ENCODE assay signal across 11 cellular contexts in genomic region chrX:154043003-154043402, GRCh38. TPM values are rescaled to one million over a fixed set of nuclear protein-coding genes. Genes with fewer than 3 reads are reported as not detected.
DNase-seq lines count a peak whose midpoint lies in the region; ATAC-seq, FAIRE-seq and TF ChIP-seq lines count a peak whose summit lies in the region.
"Had no signal": no experiment of that assay in that cellular context is flagged by ENCODE, and none has a peak within 500 bp of the region (broad histone marks: within the 10 kb centered on the region; RNA-seq: fewer than 3 reads in every experiment).

No MANE protein-coding gene starts in this region.

- peak overlapping the region; percentile 37 for H3K27ac ChIP-seq in astrocyte (ENCODE audit: low read depth, low read length)
- H3K27ac ChIP-seq in vagina = peak overlapping the region; percentile 58
- no peak overlapping the region for H3K27ac ChIP-seq in suprapubic skin

- WGBS in suprapubic skin = 67% methylated on average over 3 of the region's 3 CpGs

- no peak overlapping the region for H3K9ac ChIP-seq in astrocyte (ENCODE audit: low read length)

- H3K4me3 ChIP-seq in astrocyte (ENCODE audit: insufficient read depth, low read depth, low read length) = no peak overlapping the region
- no peak overlapping the region for H3K4me3 ChIP-seq in vagina
- no peak overlapping the region for H3K4me3 ChIP-seq in suprapubic skin

- TF ChIP-seq CTCF in astrocyte (IDR thresholded peaks at IDR 0.05; ENCODE audit: insufficient read depth, low read depth, low read length) (no peak), vagina (IDR thresholded peaks at IDR 0.05) (no peak), suprapubic skin (IDR thresholded peaks at IDR 0.05) (no peak)

- H3K4me1 ChIP-seq in astrocyte (ENCODE audit: insufficient read depth, low read length) (peaks cover 43% of the 10 kb centered on the region), vagina (peaks cover 74% of the 10 kb centered on the region), suprapubic skin (peaks cover 58% of the 10 kb centered on the region)

- no peaks in the 10 kb centered on the region for H3K9me3 ChIP-seq in astrocyte (ENCODE audit: insufficient read depth, low read depth, low read length)
- no peaks in the 10 kb centered on the region for H3K9me3 ChIP-seq in vagina
- H3K9me3 ChIP-seq in suprapubic skin = no peaks in the 10 kb centered on the region

- H3K27me3 ChIP-seq in astrocyte (ENCODE audit: insufficient read depth, low read length) (no peaks in the 10 kb centered on the region), vagina (no peaks in the 10 kb centered on the region), suprapubic skin (no peaks in the 10 kb centered on the region)

- peaks cover 39% of the 10 kb centered on the region for H3K79me2 ChIP-seq in astrocyte (ENCODE audit: insufficient read depth, low read length)

- H3K27me3 Mint-ChIP-seq in astrocyte (ENCODE audit: low read depth, unreplicated experiment) = no peaks in the 10 kb centered on the region

- peak; percentile 90 for FAIRE-seq in astrocyte (lab: Jason Lieb, UNC)

- TF ChIP-seq POLR2A in vagina (IDR thresholded peaks at IDR 0.05) = no peak
- no peak for TF ChIP-seq POLR2A in suprapubic skin (IDR thresholded peaks at IDR 0.05)

- no peak for DNase-seq in Right ventricle myocardium inferior (ENCODE audit: missing footprints)
- no peak for DNase-seq in cardiac septum (ENCODE audit: low spot score)
- DNase-seq in astrocyte (ENCODE audit: low read depth) = peak; percentile 69
- peak; percentile 36 for DNase-seq in hepatic stellate cell (ENCODE audit: low spot score)
- no peak for DNase-seq in vagina (ENCODE audit: extremely low spot score in 2 of 2)
- DNase-seq in OCI-M1 (lab: John Stamatoyannopoulos, UW) = no peak
- DNase-seq in suprapubic skin (ENCODE audit: low spot score in 2 of 2) = no peak
- DNase-seq: activated CD4-positive, alpha-beta T cell treated with anti-CD3 and anti-CD28 coated beads for 48 hours; NCI-H1105; NCI-H82 had no signal

- peaks cover 42% of the 10 kb centered on the region for H3K4me1 Mint-ChIP-seq in astrocyte (ENCODE audit: low read depth, unreplicated experiment)

- H3K36me3 ChIP-seq in astrocyte (ENCODE audit: insufficient read depth, low read length) = no peaks in the 10 kb centered on the region
- H3K36me3 ChIP-seq in vagina = no peaks in the 10 kb centered on the region
- H3K36me3 ChIP-seq in suprapubic skin = no peaks in the 10 kb centered on the region

- H3K4me3 Mint-ChIP-seq in astrocyte (ENCODE audit: unreplicated experiment) = no peak overlapping the region

- H3K4me2 ChIP-seq in astrocyte (ENCODE audit: low read length) = peak overlapping the region; percentile 13

- ATAC-seq in Right ventricle myocardium inferior (peak; percentile 58), GM19467 (IDR thresholded peaks at IDR 0.05; ENCODE audit: unreplicated experiment) (no peak)

- H3K27ac Mint-ChIP-seq in astrocyte (ENCODE audit: unreplicated experiment) = no peak overlapping the region

- no peak overlapping the region for H2AFZ ChIP-seq in astrocyte (ENCODE audit: low read depth, low read length)

- H3K36me3 Mint-ChIP-seq in astrocyte (ENCODE audit: low read depth, unreplicated experiment) = peaks cover 6% of the 10 kb centered on the region

- intact Hi-C loops in Right ventricle myocardium inferior (cut with DNase I) (no loop called here), cardiac septum (cut with DNase I) (no loop called here), vagina (cut with DNase I) (no loop called here)

- peaks cover 27% of the 10 kb centered on the region for H4K20me1 ChIP-seq in astrocyte (ENCODE audit: insufficient read depth, low read length)

- TF ChIP-seq EP300 in suprapubic skin (IDR thresholded peaks at IDR 0.05) = no peak

- H3K9me3 Mint-ChIP-seq in astrocyte (ENCODE audit: unreplicated experiment) = no peaks in the 10 kb centered on the region

RNA-seq across cellular contexts. Expression of gene IRAK1, which starts 23.3 kb away (rescaled TPM):
- total RNA-seq in Right ventricle myocardium inferior (38.6 TPM), cardiac septum (30.6 TPM), astrocyte (67.6 and 69.6 TPM in 2 replicates), vagina (46.7 TPM), suprapubic skin (10 to 100 TPM; 51.3 to 61.5 (median 58.3) TPM)

RNA-seq across cellular contexts. Expression of gene MECP2, which starts 54.5 kb away (rescaled TPM):
- total RNA-seq in Right ventricle myocardium inferior (32.8 TPM), cardiac septum (37.6 TPM), astrocyte (29.2 and 36.2 TPM in 2 replicates), vagina (38.5 TPM), suprapubic skin (10 to 100 TPM; 19.7 to 76.0 (median 33.9) TPM)

Comparison
In these comparisons a context has a peak if more than half of its experiments do, and no peak if none do; other contexts are left out.
1. DNase-seq: peak in astrocyte (single experiment) and hepatic stellate cell (single experiment); none in Right ventricle myocardium inferior (single experiment), cardiac septum (single experiment), vagina (0 of 2), OCI-M1 (single experiment) and suprapubic skin (0 of 2).